Comparison of ENCODE assay signal across 8 cellular contexts in genomic region chr6:11317885-11318771, GRCh38.
DNase-seq lines count a peak whose midpoint lies in the region; ATAC-seq, FAIRE-seq and TF ChIP-seq lines count a peak whose summit lies in the region.

No MANE protein-coding gene starts in this region.

- no peak for FAIRE-seq in K562 (lab: Jason Lieb, UNC)
- peak; percentile 60 for FAIRE-seq in HepG2 (lab: Jason Lieb, UNC)

- TF ChIP-seq EP300 in K562 (IDR thresholded peaks at IDR 0.05; ENCODE audit: low read length) (no peak), HepG2 (IDR thresholded peaks at IDR 0.05; ENCODE audit: low read depth in 2 of 2, low read length in 2 of 2) (peak in 1 of 2 experiments; percentile 78; a peak in 2 of 4 replicates), HepG2 (CRISPR knock-in tag; IDR thresholded peaks at IDR 0.05; ENCODE audit: borderline replicate concordance) (peak; percentile 18; the same call in 1 of the 2 replicates)

- peaks cover under 1% of the 10 kb centered on the region for H3K9me3 Mint-ChIP-seq in T-helper 1 cell treated with Interleukin-12 subunit alpha and Interleukin-12 subunit beta and Interleukin-4 antibody, amounts not matched to agents 30 μg/mL and 1 μg/mL, for 36 hours
- H3K9me3 Mint-ChIP-seq in glutamatergic neuron (ENCODE audit: unreplicated experiment), result peaks cover 1% of the 10 kb centered on the region

- peak overlapping the region; percentile 60 for H3K27ac Mint-ChIP-seq in T-helper 1 cell treated with Interleukin-12 subunit alpha and Interleukin-12 subunit beta and Interleukin-4 antibody, amounts not matched to agents 30 μg/mL and 1 μg/mL, for 36 hours
- no peak overlapping the region for H3K27ac Mint-ChIP-seq in glutamatergic neuron (ENCODE audit: unreplicated experiment)

- no peak overlapping the region for H3K4me3 Mint-ChIP-seq in T-helper 1 cell treated with Interleukin-12 subunit alpha and Interleukin-12 subunit beta and Interleukin-4 antibody, amounts not matched to agents 30 μg/mL and 1 μg/mL, for 36 hours
- H3K4me3 Mint-ChIP-seq in glutamatergic neuron (ENCODE audit: unreplicated experiment), result no peak overlapping the region

- BruUV-seq in K562 (replicated peaks; lab: Mats Ljungman, UMichigan), result no TSS peak
- TSS peak; percentile 74 for BruUV-seq in HepG2 (replicated peaks; lab: Mats Ljungman, UMichigan)

- H3K27me3 ChIP-seq in K562 (ENCODE audit: control insufficient read depth in 2 of 2, insufficient read depth in 2 of 2, low read length in 2 of 2), result peaks cover 0 to 4% of the 10 kb centered on the region in 2 experiments; a peak in 1 of 5 replicates
- H3K27me3 ChIP-seq in HepG2 (ENCODE audit: control insufficient read depth in 1 of 2, insufficient read depth in 2 of 2, low read length in 2 of 2), result no peaks in the 10 kb centered on the region

- no peak overlapping the region for H3K4me3 ChIP-seq in K562
- H3K4me3 ChIP-seq in HepG2 (replicated peaks in 1 of 3; ENCODE audit: insufficient read depth in 1 of 3, low read depth in 2 of 3, low read length in 3 of 3), result peak overlapping the region in 1 of 3 experiments; percentile 20; a peak in 1 of 6 replicates

- POLR2A ChIA-PET in K562 (lab: Yijun Ruan, JAX), result interaction anchor here (1.6 kb wide), 1 partner anchor 15 kb away, joined by 5 read pairs; no protein-coding TSS in a partner anchor
- POLR2A ChIA-PET in HepG2 (lab: Yijun Ruan, JAX), result interaction anchor here (0.7 to 2.6 kb wide), 6 partner anchors 19 to 85 kb away, joined by 3 to 13 read pairs (median 6); partner anchors contain the start of gene NEDD9

- H3K79me2 ChIP-seq in K562 (ENCODE audit: control insufficient read depth, insufficient read depth, low read length) (no peaks in the 10 kb centered on the region), HepG2 (ENCODE audit: insufficient read depth, low read length) (no peaks in the 10 kb centered on the region)

- in situ Hi-C loops in K562 (cut with MboI), result no loop called here
- in situ Hi-C loops in HepG2 (cut with HindIII; ENCODE audit: extremely low pct_ligation_motif_present, low pct_unique_long_range_greater_than_20kb), result no loop called here

- no peak for DNase-seq in K562 (ENCODE audit: extremely low read depth in 1 of 4, low spot score in 3 of 4)
- DNase-seq in HepG2 (ENCODE audit: low spot score), result peak; percentile 82
- DNase-seq in stimulated activated CD4-positive, alpha-beta T cell treated with anti-CD3 and anti-CD28 coated beads, Interleukin-2, amount 100 ng/mL, for 4 hours (ENCODE audit: low read depth), result peak; percentile 81
- no peak for DNase-seq in glutamatergic neuron

- H3K4me2 ChIP-seq in K562 (ENCODE audit: insufficient read depth, low read length) (no peak overlapping the region), HepG2 (ENCODE audit: low read depth, low read length) (peak overlapping the region; percentile 60)

- no peak for TF ChIP-seq CTCF in K562 (IDR thresholded peaks at IDR 0.05 in 2 of 3, conservative IDR thresholded peaks at IDR 0.05 in 1 of 3; ENCODE audit: insufficient read depth in 2 of 3, low read depth in 1 of 3, low read length in 3 of 3)
- TF ChIP-seq CTCF in HepG2 (CRISPR knock-in tag; IDR thresholded peaks at IDR 0.05), result no peak
- no peak for TF ChIP-seq CTCF in glutamatergic neuron (IDR thresholded peaks at IDR 0.05; ENCODE audit: partially characterized antibody, unreplicated experiment)

- no peak for TF ChIP-seq RAD21 in K562 (CRISPR knock-in tag; conservative IDR thresholded peaks at IDR 0.05 in 1 of 2, IDR thresholded peaks at IDR 0.05 in 1 of 2)
- no peak for TF ChIP-seq RAD21 in HepG2 (CRISPR knock-in tag; IDR thresholded peaks at IDR 0.05)

- ATAC-seq in GM18508 (IDR thresholded peaks at IDR 0.05; ENCODE audit: insufficient read depth, unreplicated experiment), result peak; percentile 76
- ATAC-seq in HG03135 (IDR thresholded peaks at IDR 0.05; ENCODE audit: unreplicated experiment), result peak; percentile 62
- ATAC-seq in K562, result no peak
- ATAC-seq in HepG2, result peak; percentile 83
- no peak for ATAC-seq in GM21528 (IDR thresholded peaks at IDR 0.05; ENCODE audit: low FRiP score, unreplicated experiment)

- intact Hi-C loops in K562 (cut with micrococcal nuclease), result no loop called here
- intact Hi-C loops in HepG2 (cut with micrococcal nuclease; ENCODE audit: unreplicated experiment), result no loop called here

- H3K9me1 ChIP-seq in K562 (ENCODE audit: control insufficient read depth, insufficient read depth, low read length), result no peaks in the 10 kb centered on the region

- H2AFZ ChIP-seq in K562 (ENCODE audit: low read depth, low read length), result no peak overlapping the region
- no peak overlapping the region for H2AFZ ChIP-seq in HepG2 (ENCODE audit: low read length)

- no peaks in the 10 kb centered on the region for H3K36me3 ChIP-seq in K562 (ENCODE audit: control insufficient read depth, insufficient read depth, low read length)
- no peaks in the 10 kb centered on the region for H3K36me3 ChIP-seq in HepG2 (replicated peaks in 1 of 2; ENCODE audit: control insufficient read depth in 1 of 2, insufficient read depth in 2 of 2, low read length in 2 of 2)

- CTCF ChIA-PET in K562 (lab: Yijun Ruan, JAX; ENCODE audit: low intra/inter-chr PET ratio) (no interaction called here), HepG2 (lab: Yijun Ruan, JAX; ENCODE audit: low intra/inter-chr PET ratio, low total read pairs) (no interaction called here)

- 0% methylated on average over 11 of the region's 11 CpGs for WGBS in K562 (ENCODE audit: insufficient coverage, low coverage, missing lambda C conversion rate)
- 32% methylated on average over 11 of the region's 11 CpGs for whole genome bisulfite sequencing in HepG2 (ENCODE audit: low lambda C conversion rate)

- no peaks in the 10 kb centered on the region for H4K20me1 ChIP-seq in K562 (replicated peaks; ENCODE audit: control insufficient read depth, insufficient read depth, low read length)
- H4K20me1 ChIP-seq in HepG2 (ENCODE audit: insufficient read depth, low read length), result no peaks in the 10 kb centered on the region

- H3K9ac ChIP-seq in K562 (ENCODE audit: insufficient read depth in 1 of 2, low read depth in 2 of 2, low read length in 2 of 2) (no peak overlapping the region), HepG2 (ENCODE audit: insufficient read depth, low read depth, low read length) (peak overlapping the region; percentile 21; the same call in 1 of the 2 replicates)

- no peaks in the 10 kb centered on the region; the same call in 1 of the 2 replicates for H3K9me3 ChIP-seq in K562 (replicated peaks; ENCODE audit: control insufficient read depth, insufficient read depth, low read depth, low read length)
- no peaks in the 10 kb centered on the region for H3K9me3 ChIP-seq in HepG2 (ENCODE audit: low read length)

- H3K4me1 ChIP-seq in K562 (replicated peaks in 1 of 2; ENCODE audit: control insufficient read depth in 2 of 2, insufficient read depth in 2 of 2, low read length in 2 of 2) (no peaks in the 10 kb centered on the region), HepG2 (ENCODE audit: insufficient read depth, low read length) (peaks cover 45% of the 10 kb centered on the region)

- H3K36me3 Mint-ChIP-seq in T-helper 1 cell treated with Interleukin-12 subunit alpha and Interleukin-12 subunit beta and Interleukin-4 antibody, amounts not matched to agents 30 μg/mL and 1 μg/mL, for 36 hours (ENCODE audit: low read depth), result peaks cover 43% of the 10 kb centered on the region
- no peaks in the 10 kb centered on the region for H3K36me3 Mint-ChIP-seq in glutamatergic neuron (ENCODE audit: unreplicated experiment)

- no peaks in the 10 kb centered on the region for H3K27me3 Mint-ChIP-seq in T-helper 1 cell treated with Interleukin-12 subunit alpha and Interleukin-12 subunit beta and Interleukin-4 antibody, amounts not matched to agents 30 μg/mL and 1 μg/mL, for 36 hours (ENCODE audit: low read depth)
- H3K27me3 Mint-ChIP-seq in glutamatergic neuron (ENCODE audit: unreplicated experiment), result peaks cover 7% of the 10 kb centered on the region

- H3K4me1 Mint-ChIP-seq in T-helper 1 cell treated with Interleukin-12 subunit alpha and Interleukin-12 subunit beta and Interleukin-4 antibody, amounts not matched to agents 30 μg/mL and 1 μg/mL, for 36 hours (ENCODE audit: low read depth), result peaks cover 44% of the 10 kb centered on the region
- no peaks in the 10 kb centered on the region for H3K4me1 Mint-ChIP-seq in glutamatergic neuron (ENCODE audit: low read depth, unreplicated experiment)

- H3K27ac ChIP-seq in K562 (ENCODE audit: extremely low read depth, low read depth, low read length) (no peak overlapping the region), HepG2 (ENCODE audit: extremely low read length, insufficient read depth, low read length) (peak overlapping the region; percentile 56)

- TF ChIP-seq POLR2A in K562 (conservative IDR thresholded peaks at IDR 0.05), result no peak
- no peak for TF ChIP-seq POLR2A in HepG2 (IDR thresholded peaks at IDR 0.05; ENCODE audit: insufficient read depth in 1 of 2, low read depth in 2 of 2, low read length in 2 of 2)

TF ChIP-seq in K562, 482 proteins besides CTCF, POLR2A, EP300 and RAD21 (continues in another document):
- peak; percentile 97 for TF ChIP-seq ZNF134 (CRISPR knock-in tag; conservative IDR thresholded peaks at IDR 0.05)
- TF ChIP-seq CTBP1 (IDR thresholded peaks at IDR 0.05; ENCODE audit: borderline replicate concordance), result no peak
- TF ChIP-seq FOSL1 (tag; conservative IDR thresholded peaks at IDR 0.05), result peak; percentile 61
- TF ChIP-seq ATF3 (IDR thresholded peaks at IDR 0.05), result peak; percentile 70
- no peak for TF ChIP-seq ATF3 (CRISPR knock-in tag; conservative IDR thresholded peaks at IDR 0.05)

TF ChIP-seq in HepG2, 621 proteins besides CTCF, POLR2A, EP300 and RAD21 (continues in another document):
- no peak for TF ChIP-seq ZNF34 (CRISPR knock-in tag; IDR thresholded peaks at IDR 0.05; ENCODE audit: borderline replicate concordance)
- peak; percentile 19; the same call in 1 of the 2 replicates for TF ChIP-seq GMEB1 (CRISPR knock-in tag; IDR thresholded peaks at IDR 0.05; ENCODE audit: borderline replicate concordance)
- TF ChIP-seq HDAC1 (CRISPR knock-in tag; IDR thresholded peaks at IDR 0.05), result peak; percentile 34; the same call in 1 of the 2 replicates
- TF ChIP-seq ZNF709 (CRISPR knock-in tag; IDR thresholded peaks at IDR 0.05), result no peak

Comparison
In these comparisons a context has a peak if more than half of its experiments do, and no peak if none do; other contexts are left out.
1. ATAC-seq: peak in GM18508 (single experiment), HG03135 (single experiment) and HepG2 (single experiment); none in K562 (single experiment) and GM21528 (single experiment).
2. DNase-seq: peak in HepG2 (single experiment) and stimulated activated CD4-positive, alpha-beta T cell treated with anti-CD3 and anti-CD28 coated beads, Interleukin-2, amount 100 ng/mL, for 4 hours (single experiment); none in K562 (0 of 4) and glutamatergic neuron (single experiment).